ENCODE assay signal across 15 cellular contexts in genomic region chr18:44693030-44693784, GRCh38. TPM values are rescaled to one million over a fixed set of nuclear protein-coding genes. Genes with fewer than 3 reads are reported as not detected.
DNase-seq lines count a peak whose midpoint lies in the region; ATAC-seq and TF ChIP-seq lines count a peak whose summit lies in the region.
"Had no signal": no experiment of that assay in that cellular context is flagged by ENCODE, and none has a peak within 500 bp of the region (broad histone marks: within the 10 kb centered on the region; RNA-seq: fewer than 3 reads in every experiment).

No MANE protein-coding gene starts in this region.

- H3K27me3 ChIP-seq in PC-3 (ENCODE audit: low read length), result no peaks in the 10 kb centered on the region
- H3K27me3 ChIP-seq: brain microvascular endothelial cell, dorsolateral prefrontal cortex had no signal

- peak; percentile 50 for DNase-seq in GM03348 (ENCODE audit: low spot score)
- peak; percentile 66 for DNase-seq in PC-3
- DNase-seq in epithelial cell of proximal tubule (ENCODE audit: low read depth), result peak; percentile 65
- DNase-seq in renal cortical epithelial cell (ENCODE audit: low read depth), result peak; percentile 84
- no peak for DNase-seq in activated effector memory CD4-positive, alpha-beta T cell treated with Interleukin-2 at 50 U/mL for 16 hours
- no peak for DNase-seq in sciatic nerve (ENCODE audit: low spot score)
- DNase-seq in stimulated activated naive CD8-positive, alpha-beta T cell treated with anti-CD3 and anti-CD28 coated beads, Interleukin-15, Interleukin-2, amounts not matched to agents 100 U/mL and 50 U/mL, for 24 hours, result no peak
- DNase-seq in left ventricle myocardium superior, result no peak
- DNase-seq: brain microvascular endothelial cell; dorsolateral prefrontal cortex; kidney; NCI-H187; stimulated activated naive CD4-positive, alpha-beta T cell treated with Interleukin-2 at 50 U/mL for 16 hours; T-helper 9 cell had no signal

- H3K4me3 ChIP-seq in PC-3 (ENCODE audit: low read length) (no peak overlapping the region), epithelial cell of proximal tubule (ENCODE audit: low read depth, low read length) (no peak overlapping the region)
- H3K4me3 ChIP-seq: BLaER1 treated with 17β-estradiol and CSF1 and Interleukin-3, amounts not matched to agents 10 nM and 100 nM; dorsolateral prefrontal cortex had no signal

- H3K9me3 ChIP-seq in PC-3 (ENCODE audit: low read length), result no peaks in the 10 kb centered on the region
- H3K9me3 ChIP-seq: BLaER1 treated with 17β-estradiol and CSF1 and Interleukin-3, amounts not matched to agents 10 nM and 100 nM had no signal

- H2AFZ ChIP-seq in PC-3 (ENCODE audit: low read length), result no peak overlapping the region

- H3K9ac ChIP-seq in PC-3 (ENCODE audit: low read length), result no peak overlapping the region
- H3K9ac ChIP-seq: BLaER1 treated with 17β-estradiol and CSF1 and Interleukin-3, amounts not matched to agents 10 nM and 100 nM had no signal

- H3K36me3 ChIP-seq in PC-3 (ENCODE audit: low read depth, low read length), result no peaks in the 10 kb centered on the region
- H3K36me3 ChIP-seq: BLaER1 treated with 17β-estradiol and CSF1 and Interleukin-3, amounts not matched to agents 10 nM and 100 nM; brain microvascular endothelial cell had no signal

- POLR2A ChIA-PET in PC-3 (lab: Charles Lee; ENCODE audit: unreplicated experiment), result no interaction called here

- H3K4me1 ChIP-seq in PC-3 (ENCODE audit: insufficient read depth, low read length), result peaks cover 14% of the 10 kb centered on the region
- H3K4me1 ChIP-seq: BLaER1 treated with 17β-estradiol and CSF1 and Interleukin-3, amounts not matched to agents 10 nM and 100 nM had no signal

- H3K27ac ChIP-seq in PC-3 (ENCODE audit: low read length), result peak overlapping the region; percentile 39; the same call in 1 of the 2 replicates
- H3K27ac ChIP-seq: BLaER1 treated with 17β-estradiol and CSF1 and Interleukin-3, amounts not matched to agents 10 nM and 100 nM; brain microvascular endothelial cell; dorsolateral prefrontal cortex had no signal

- BruUV-seq in PC-3 (replicated peaks; lab: Mats Ljungman, UMichigan), result no TSS peak

- intact Hi-C loops in PC-3 (cut with micrococcal nuclease) (no loop called here), sciatic nerve (cut with DNase I) (no loop called here), left ventricle myocardium superior (cut with micrococcal nuclease) (no loop called here)

- no peaks in the 10 kb centered on the region for H4K20me1 ChIP-seq in PC-3 (ENCODE audit: low read length)

- TF ChIP-seq CTCF in PC-3 (conservative IDR thresholded peaks at IDR 0.05; ENCODE audit: low read depth, low read length), result no peak
- TF ChIP-seq CTCF in epithelial cell of proximal tubule (conservative IDR thresholded peaks at IDR 0.05; ENCODE audit: low read depth, low read length), result no peak

- H3F3A ChIP-seq in PC-3 (ENCODE audit: low read length, unreplicated experiment), result no peaks in the 10 kb centered on the region

- no peak overlapping the region for H3K4me2 ChIP-seq in PC-3 (ENCODE audit: low read length)
- H3K4me2 ChIP-seq: BLaER1 treated with 17β-estradiol and CSF1 and Interleukin-3, amounts not matched to agents 10 nM and 100 nM had no signal

- peak; percentile 88 for ATAC-seq in PC-3
- ATAC-seq in sciatic nerve, result no peak
- no peak for ATAC-seq in stimulated activated naive CD8-positive, alpha-beta T cell treated with anti-CD3 and anti-CD28 coated beads, Interleukin-15, Interleukin-2, amounts not matched to agents 100 U/mL and 50 U/mL, for 24 hours
- ATAC-seq in left ventricle myocardium superior, result no peak

- no peaks in the 10 kb centered on the region for H3K79me2 ChIP-seq in PC-3 (ENCODE audit: low read length)

- H3K9me2 ChIP-seq in PC-3 (replicated peaks; ENCODE audit: low read length), result no peaks in the 10 kb centered on the region

- CTCF ChIA-PET in PC-3 (lab: Charles Lee), result no interaction called here

RNA-seq across cellular contexts. Expression of gene SETBP1, which starts 12.5 kb away (rescaled TPM):
- total RNA-seq in PC-3 (2014; rRNA removed) (2.3 and 3.5 TPM in 2 replicates), epithelial cell of proximal tubule (0.65 and 2.4 TPM in 2 replicates), renal cortical epithelial cell (2.1 and 17.9 TPM in 2 replicates), sciatic nerve (44.5 TPM), left ventricle myocardium superior (6.7 TPM)

Comparison
In these comparisons a context has a peak if more than half of its experiments do, and no peak if none do; other contexts are left out.
1. DNase-seq: peak in GM03348 (single experiment), PC-3 (single experiment), epithelial cell of proximal tubule (single experiment) and renal cortical epithelial cell (single experiment); none in activated effector memory CD4-positive, alpha-beta T cell treated with Interleukin-2 at 50 U/mL for 16 hours (single experiment), sciatic nerve (single experiment), stimulated activated naive CD8-positive, alpha-beta T cell treated with anti-CD3 and anti-CD28 coated beads, Interleukin-15, Interleukin-2, amounts not matched to agents 100 U/mL and 50 U/mL, for 24 hours (single experiment) and left ventricle myocardium superior (single experiment).